21 cellular contexts compared by ENCODE assay signal in the genomic region with DNA sequence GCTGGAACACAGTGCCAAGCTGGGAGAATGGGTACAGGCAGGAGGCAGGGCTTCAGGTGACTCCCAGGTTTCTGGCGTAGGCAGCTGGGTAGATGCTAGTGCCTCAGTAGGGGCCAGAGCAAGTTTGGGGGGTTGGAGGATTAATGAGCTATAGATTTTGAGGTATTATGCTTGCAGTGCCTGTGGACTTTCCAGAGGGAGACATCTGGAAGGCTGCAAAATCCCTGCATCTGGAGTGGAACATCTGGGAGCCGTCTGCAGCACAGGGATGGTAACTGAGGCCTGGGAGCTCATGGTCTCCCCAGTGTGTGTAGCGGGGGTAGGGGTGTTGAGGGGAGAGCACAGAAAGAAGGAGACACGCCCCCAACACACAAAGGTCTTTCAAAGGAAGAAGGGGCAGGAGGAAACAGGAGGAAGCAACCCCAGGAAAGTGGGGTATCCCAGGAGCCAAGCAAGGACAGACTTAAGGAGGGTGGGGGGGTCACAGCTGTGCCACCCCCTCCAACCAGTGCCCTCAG. TPM values are rescaled to one million over a fixed set of nuclear protein-coding genes. Genes with fewer than 3 reads are reported as not detected.
A peak's percentile ranks its signal among the peaks of the same experiment; 100 is the strongest.
DNase-seq lines count a peak whose midpoint lies in the region; ATAC-seq and TF ChIP-seq lines count a peak whose summit lies in the region.
"Had no signal": no experiment of that assay in that cellular context is flagged by ENCODE, and none has a peak within 500 bp of the region (broad histone marks: within the 10 kb centered on the region; RNA-seq: fewer than 3 reads in every experiment).

No MANE protein-coding gene starts in this region.

- no peak overlapping the region for H3K27ac Mint-ChIP-seq in activated CD4-positive, alpha-beta memory T cell treated with anti-CD3 and anti-CD28 coated beads, Interleukin-2, amount 10 ng/mL, durations not matched to agents 7 days and 5 days
- no peak overlapping the region for H3K27ac Mint-ChIP-seq in activated CD4-positive, alpha-beta memory T cell treated with anti-CD3 and anti-CD28 coated beads for 36 hours
- H3K27ac Mint-ChIP-seq: naive thymus-derived CD8-positive, alpha-beta T cell had no signal

- H3K4me1 Mint-ChIP-seq in activated CD4-positive, alpha-beta memory T cell treated with anti-CD3 and anti-CD28 coated beads, Interleukin-2, amount 10 ng/mL, durations not matched to agents 7 days and 5 days: no peaks in the 10 kb centered on the region
- peaks cover 3% of the 10 kb centered on the region for H3K4me1 Mint-ChIP-seq in activated CD4-positive, alpha-beta memory T cell treated with anti-CD3 and anti-CD28 coated beads for 36 hours (ENCODE audit: low read depth)

- TF ChIP-seq POLR2A in body of pancreas (IDR thresholded peaks at IDR 0.05) (no peak), lower leg skin (IDR thresholded peaks at IDR 0.05) (no peak), transverse colon (IDR thresholded peaks at IDR 0.05) (no peak)

- POLR2A ChIA-PET in activated CD4-positive, alpha-beta memory T cell treated with anti-CD3 and anti-CD28 coated beads, Interleukin-2, amount 10 ng/mL, durations not matched to agents 7 days and 5 days (lab: Charles Lee): interaction anchor here (0.8 to 1.4 kb wide), 4 partner anchors 13 to 143 kb away, joined by 3 to 4 read pairs (median 3); partner anchors contain the start of gene STIL
- POLR2A ChIA-PET in activated CD4-positive, alpha-beta memory T cell treated with anti-CD3 and anti-CD28 coated beads for 36 hours (lab: Charles Lee): no interaction called here

- H3K27me3 ChIP-seq in body of pancreas (no peaks in the 10 kb centered on the region), transverse colon (no peaks in the 10 kb centered on the region)
- H3K27me3 ChIP-seq: suprapubic skin had no signal

- ATAC-seq in body of pancreas (no peak), HG03280 (IDR thresholded peaks at IDR 0.05; ENCODE audit: unreplicated experiment) (no peak)

- in situ Hi-C loops in transverse colon (cut with MboI; ENCODE audit: low pct_ligation_motif_present in 1 of 4, low pct_unique_long_range_greater_than_20kb in 1 of 4, low sequenced_read_pairs in 3 of 4): loop anchor here (10.0 to 25.0 kb wide), 3 partner anchors 73 to 520 kb away; partner anchors contain the start of gene FOXE3 (in 2 of the 4)

- H3K36me3 ChIP-seq in body of pancreas (replicated peaks in 1 of 2; ENCODE audit: insufficient read depth in 1 of 2, low read depth in 2 of 2) (no peaks in the 10 kb centered on the region), transverse colon (no peaks in the 10 kb centered on the region)
- H3K36me3 ChIP-seq: suprapubic skin, WERI-Rb-1 had no signal

- H3K4me3 Mint-ChIP-seq in activated CD4-positive, alpha-beta memory T cell treated with anti-CD3 and anti-CD28 coated beads, Interleukin-2, amount 10 ng/mL, durations not matched to agents 7 days and 5 days: no peak overlapping the region
- H3K4me3 Mint-ChIP-seq in activated CD4-positive, alpha-beta memory T cell treated with anti-CD3 and anti-CD28 coated beads for 36 hours: no peak overlapping the region
- H3K4me3 Mint-ChIP-seq: naive thymus-derived CD8-positive, alpha-beta T cell had no signal

- H3K9me3 ChIP-seq in body of pancreas (no peaks in the 10 kb centered on the region), transverse colon (no peaks in the 10 kb centered on the region)
- H3K9me3 ChIP-seq: suprapubic skin had no signal

- H3K4me1 ChIP-seq in body of pancreas (peaks cover 45% of the 10 kb centered on the region), transverse colon (peaks cover 7 to 46% (median 42%) of the 10 kb centered on the region in 4 donors)

- intact Hi-C loops in activated CD4-positive, alpha-beta memory T cell treated with anti-CD3 and anti-CD28 coated beads for 36 hours (cut with micrococcal nuclease): loop anchor here (5.0 kb wide), 1 partner anchor 140 kb away; the partner anchor contains the start of gene CMPK1
- intact Hi-C loops in body of pancreas (cut with DNase I) (no loop called here), lower leg skin (cut with DNase I; ENCODE audit: low total_unique reads) (no loop called here), transverse colon (cut with DNase I; ENCODE audit: low total_unique reads) (no loop called here)

- H3K4me3 ChIP-seq in body of pancreas (no peak overlapping the region), lower leg skin (ENCODE audit: low read depth, poor library complexity, severe bottlenecking) (no peak overlapping the region), transverse colon (no peak overlapping the region)
- H3K4me3 ChIP-seq: suprapubic skin had no signal

- H3K36me3 Mint-ChIP-seq in activated CD4-positive, alpha-beta memory T cell treated with anti-CD3 and anti-CD28 coated beads, Interleukin-2, amount 10 ng/mL, durations not matched to agents 7 days and 5 days (ENCODE audit: low read depth): no peaks in the 10 kb centered on the region
- H3K36me3 Mint-ChIP-seq in activated CD4-positive, alpha-beta memory T cell treated with anti-CD3 and anti-CD28 coated beads for 36 hours: no peaks in the 10 kb centered on the region
- H3K36me3 Mint-ChIP-seq: CD4-positive, CD25-positive, alpha-beta regulatory T cell; naive thymus-derived CD8-positive, alpha-beta T cell had no signal

- H3K27me3 Mint-ChIP-seq in activated CD4-positive, alpha-beta memory T cell treated with anti-CD3 and anti-CD28 coated beads, Interleukin-2, amount 10 ng/mL, durations not matched to agents 7 days and 5 days: peaks cover 7% of the 10 kb centered on the region
- peaks cover 4% of the 10 kb centered on the region for H3K27me3 Mint-ChIP-seq in activated CD4-positive, alpha-beta memory T cell treated with anti-CD3 and anti-CD28 coated beads for 36 hours

- H3K27ac ChIP-seq in body of pancreas (peak overlapping the region; percentile 11 to 92 (median 88)), transverse colon (peak overlapping the region; percentile 60 to 86 (median 66)), caudate nucleus (ENCODE audit: low read depth, low read length) (no peak overlapping the region)
- H3K27ac ChIP-seq: 22Rv1, suprapubic skin, WERI-Rb-1 had no signal

- TF ChIP-seq EP300 in transverse colon (IDR thresholded peaks at IDR 0.05; ENCODE audit: low read depth): no peak

- 65 to 69% methylated on average over 4 of the region's 4 CpGs for WGBS in body of pancreas, 2 donors
- WGBS in lower leg skin, 2 donors: 61 to 67% methylated on average over 4 of the region's 4 CpGs
- 55 to 100% methylated on average over 1 to 4 of the region's 4 CpGs for WGBS in transverse colon (ENCODE audit: low coverage in 1 of 2), 2 donors

- CTCF ChIA-PET in activated CD4-positive, alpha-beta memory T cell treated with anti-CD3 and anti-CD28 coated beads, Interleukin-2, amount 10 ng/mL, durations not matched to agents 7 days and 5 days (lab: Charles Lee): interaction anchor here (0.7 to 6.9 kb wide), 14 partner anchors 9 to 246 kb away, joined by 3 to 143 read pairs (median 10); partner anchors contain the start of gene FOXD2
- CTCF ChIA-PET in activated CD4-positive, alpha-beta memory T cell treated with anti-CD3 and anti-CD28 coated beads for 36 hours (lab: Charles Lee): interaction anchor here (1.2 to 6.8 kb wide), 17 partner anchors 7 to 245 kb away, joined by 3 to 144 read pairs (median 6); partner anchors contain the start of genes CMPK1 and FOXD2

- DNase-seq in activated CD4-positive, alpha-beta memory T cell treated with anti-CD3 and anti-CD28 coated beads, Interleukin-2, amount 10 ng/mL, durations not matched to agents 7 days and 5 days: peak; percentile 5
- no peak for DNase-seq in activated CD4-positive, alpha-beta memory T cell treated with anti-CD3 and anti-CD28 coated beads for 36 hours
- no peak for DNase-seq in body of pancreas
- peak; percentile 27 to 70 for DNase-seq in lower leg skin (ENCODE audit: low spot score in 2 of 2)
- peak; percentile 41 for DNase-seq in transverse colon
- DNase-seq in EL: no peak
- DNase-seq in caudate nucleus (lab: John Stamatoyannopoulos, UW): no peak
- DNase-seq: CD4-positive, CD25-positive, alpha-beta regulatory T cell; MM.1S; NCI-H526 treated with DMSO at 0.1 percent for 48 hours; right cardiac atrium; stimulated activated CD4-positive, alpha-beta T cell treated with anti-CD3 and anti-CD28 coated beads, Interleukin-1b, Interleukin-23, amount 100 ng/mL, for 48 hours; WERI-Rb-1 had no signal

- TF ChIP-seq CTCF in body of pancreas (IDR thresholded peaks at IDR 0.05) (no peak), lower leg skin (IDR thresholded peaks at IDR 0.05) (no peak), transverse colon (IDR thresholded peaks at IDR 0.05) (no peak)

- no peaks in the 10 kb centered on the region for H3K9me3 Mint-ChIP-seq in activated CD4-positive, alpha-beta memory T cell treated with anti-CD3 and anti-CD28 coated beads, Interleukin-2, amount 10 ng/mL, durations not matched to agents 7 days and 5 days
- no peaks in the 10 kb centered on the region for H3K9me3 Mint-ChIP-seq in activated CD4-positive, alpha-beta memory T cell treated with anti-CD3 and anti-CD28 coated beads for 36 hours
- H3K9me3 Mint-ChIP-seq: CD4-positive, CD25-positive, alpha-beta regulatory T cell; naive thymus-derived CD8-positive, alpha-beta T cell had no signal

RNA-seq across cellular contexts. Expression of gene PDZK1IP1, which starts 2.2 kb away (rescaled TPM):
- not detected for total RNA-seq in activated CD4-positive, alpha-beta memory T cell treated with anti-CD3 and anti-CD28 coated beads, Interleukin-2, amount 10 ng/mL, durations not matched to agents 7 days and 5 days
- not detected for total RNA-seq in activated CD4-positive, alpha-beta memory T cell treated with anti-CD3 and anti-CD28 coated beads for 36 hours
- total RNA-seq in body of pancreas: 10 to 100 TPM; 54.2 to 56.4 TPM
- 100 to 1,000 TPM; 121 to 267 (median 125) TPM for total RNA-seq in lower leg skin
- total RNA-seq in transverse colon: 100 to 1,000 TPM in 2 of 4 donors, 10 to 100 TPM in 2; 16.5 to 228 (median 148) TPM
- total RNA-seq: activated CD8-positive, alpha-beta memory T cell treated with anti-CD3 and anti-CD28 coated beads for 36 hours; HT1080; naive thymus-derived CD8-positive, alpha-beta T cell had no signal

RNA-seq across cellular contexts. Expression of gene TAL1, which starts 40.0 kb away (rescaled TPM):
- total RNA-seq in activated CD4-positive, alpha-beta memory T cell treated with anti-CD3 and anti-CD28 coated beads, Interleukin-2, amount 10 ng/mL, durations not matched to agents 7 days and 5 days: not detected
- total RNA-seq in activated CD4-positive, alpha-beta memory T cell treated with anti-CD3 and anti-CD28 coated beads for 36 hours: under 1 TPM in 1 of 2 experiments, not detected in 1; 0.07 TPM
- total RNA-seq in body of pancreas: 1 to 10 TPM; 2.3 to 2.6 TPM
- total RNA-seq in lower leg skin: 1 to 10 TPM in 3 of 4 donors, under 1 TPM in 1; 0.76 to 4.7 (median 2.0) TPM
- total RNA-seq in transverse colon: 1 to 10 TPM in 2 of 4 donors, under 1 TPM in 2; 0.80 to 7.9 (median 1.9) TPM
- total RNA-seq: activated CD8-positive, alpha-beta memory T cell treated with anti-CD3 and anti-CD28 coated beads for 36 hours; naive thymus-derived CD8-positive, alpha-beta T cell had no signal

RNA-seq across cellular contexts. Expression of gene CYP4A22, which starts 54.8 kb away (rescaled TPM):
- not detected for total RNA-seq in activated CD4-positive, alpha-beta memory T cell treated with anti-CD3 and anti-CD28 coated beads, Interleukin-2, amount 10 ng/mL, durations not matched to agents 7 days and 5 days
- total RNA-seq in activated CD4-positive, alpha-beta memory T cell treated with anti-CD3 and anti-CD28 coated beads for 36 hours: not detected
- total RNA-seq in body of pancreas: not detected
- under 1 TPM in 1 of 4 donors, not detected in 3; 0.16 TPM for total RNA-seq in lower leg skin
- total RNA-seq in transverse colon: not detected
- total RNA-seq: activated CD8-positive, alpha-beta memory T cell treated with anti-CD3 and anti-CD28 coated beads for 36 hours; CD4-positive, CD25-positive, alpha-beta regulatory T cell; dermis microvascular lymphatic vessel endothelial cell; HT1080; left colon; naive thymus-derived CD8-positive, alpha-beta T cell; right cardiac atrium; suprapubic skin had no signal

Comparison
In these comparisons a context has a peak if more than half of its experiments do, and no peak if none do; other contexts are left out.
1. DNase-seq: peak in activated CD4-positive, alpha-beta memory T cell treated with anti-CD3 and anti-CD28 coated beads, Interleukin-2, amount 10 ng/mL, durations not matched to agents 7 days and 5 days (single experiment), lower leg skin (2 of 2) and transverse colon (single experiment); none in activated CD4-positive, alpha-beta memory T cell treated with anti-CD3 and anti-CD28 coated beads for 36 hours (single experiment), body of pancreas (0 of 4), EL (single experiment) and caudate nucleus (0 of 61).
2. RNA of gene PDZK1IP1, which starts 2.2 kb away (total RNA-seq): 16.5 to 228 TPM in transverse colon, 121 to 267 TPM in lower leg skin and 54.2 to 56.4 TPM in body of pancreas; not detected in activated CD4-positive, alpha-beta memory T cell treated with anti-CD3 and anti-CD28 coated beads, Interleukin-2, amount 10 ng/mL, durations not matched to agents 7 days and 5 days and not detected in activated CD4-positive, alpha-beta memory T cell treated with anti-CD3 and anti-CD28 coated beads for 36 hours; every median in the first group is over 10 times any median in the second.